ENCODE assay signal across 8 cellular contexts in the genomic region with DNA sequence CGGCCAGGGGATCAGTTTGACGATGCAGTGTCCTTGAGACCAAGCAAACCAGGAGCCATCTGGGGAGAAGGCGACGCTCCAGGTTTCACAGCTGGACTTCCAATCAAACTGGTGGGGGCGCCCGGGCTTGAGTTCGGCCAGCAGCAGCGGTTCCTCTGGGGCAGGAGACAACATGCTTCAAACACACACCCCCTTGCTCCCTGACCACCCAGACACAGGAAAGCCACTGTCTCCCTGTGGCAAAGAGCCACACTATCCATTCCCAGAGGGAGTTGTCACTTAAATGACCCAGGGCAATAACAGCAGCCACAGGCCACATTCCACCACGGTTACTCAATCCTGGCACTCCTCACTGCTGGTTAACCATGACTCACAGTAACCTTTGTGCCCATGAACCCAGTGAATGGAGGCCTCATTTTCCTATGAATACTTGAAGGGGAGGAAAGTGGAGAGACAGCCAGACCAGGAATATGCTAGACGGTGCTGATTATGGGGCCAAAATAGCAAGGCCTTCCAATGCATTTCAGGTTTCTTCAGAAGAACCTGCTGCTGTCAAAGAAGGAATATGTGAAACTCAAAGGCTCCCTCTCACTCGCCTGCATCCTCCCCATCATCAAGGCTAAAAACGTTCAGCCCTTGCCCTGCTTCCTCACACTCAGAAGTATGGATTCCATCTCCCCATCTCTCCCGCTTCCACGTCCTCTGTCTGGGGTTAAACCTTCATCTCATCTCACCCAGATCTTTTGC. TPM values are rescaled to one million over a fixed set of nuclear protein-coding genes. Genes with fewer than 3 reads are reported as not detected.
DNase-seq lines count a peak whose midpoint lies in the region; ATAC-seq, FAIRE-seq and TF ChIP-seq lines count a peak whose summit lies in the region.

No MANE protein-coding gene starts in this region.

- no peaks in the 10 kb centered on the region for H3K27me3 ChIP-seq in ACC112 (ENCODE audit: insufficient read depth, low read length)
- no peaks in the 10 kb centered on the region for H3K27me3 ChIP-seq in astrocyte (ENCODE audit: insufficient read depth, low read length)
- no peaks in the 10 kb centered on the region for H3K27me3 ChIP-seq in skeletal muscle tissue (ENCODE audit: control insufficient read depth in 3 of 3, insufficient read depth in 3 of 3, low read length in 3 of 3)

- H4K20me1 ChIP-seq in astrocyte (ENCODE audit: insufficient read depth, low read length), result peaks cover 35% of the 10 kb centered on the region

- no peaks in the 10 kb centered on the region for H3K27me3 Mint-ChIP-seq in astrocyte (ENCODE audit: low read depth, unreplicated experiment)

- peak; percentile 96 for DNase-seq in HS-5 (ENCODE audit: low read depth)
- peak; percentile 98 for DNase-seq in astrocyte (ENCODE audit: low read depth)
- peak; percentile 55 for DNase-seq in iPS-NIHi11 (ENCODE audit: low spot score)
- DNase-seq in NCI-H82 treated with DMSO at 0.1 percent for 48 hours (lab: John Stamatoyannopoulos, UW; ENCODE audit: unreplicated experiment), result no peak
- DNase-seq in NCI-H1417 (lab: John Stamatoyannopoulos, UW), result no peak

- H2AFZ ChIP-seq in ACC112 (ENCODE audit: low read length, unreplicated experiment) (no peak overlapping the region), astrocyte (ENCODE audit: low read depth, low read length) (no peak overlapping the region)

- TF ChIP-seq CTCF in astrocyte (IDR thresholded peaks at IDR 0.05; ENCODE audit: insufficient read depth, low read depth, low read length), result no peak

- ATAC-seq in GM21529 (IDR thresholded peaks at IDR 0.05; ENCODE audit: unreplicated experiment), result no peak

- no peaks in the 10 kb centered on the region for H3K9me3 Mint-ChIP-seq in astrocyte (ENCODE audit: unreplicated experiment)

- H3K4me1 ChIP-seq in ACC112 (ENCODE audit: control insufficient read depth, insufficient read depth, low read length, unreplicated experiment) (peaks cover 38% of the 10 kb centered on the region), astrocyte (ENCODE audit: insufficient read depth, low read length) (peaks cover 22% of the 10 kb centered on the region), skeletal muscle tissue (ENCODE audit: control insufficient read depth in 3 of 3, insufficient read depth in 3 of 3, low read length in 3 of 3) (peaks cover 29 to 42% (median 40%) of the 10 kb centered on the region in 3 donors)

- peak overlapping the region; percentile 71 for H3K4me2 ChIP-seq in astrocyte (ENCODE audit: low read length)

- peak overlapping the region; percentile 79 for H3K27ac Mint-ChIP-seq in astrocyte (ENCODE audit: unreplicated experiment)

- H3K36me3 Mint-ChIP-seq in astrocyte (ENCODE audit: low read depth, unreplicated experiment), result peaks cover 16% of the 10 kb centered on the region

- H3K9ac ChIP-seq in astrocyte (ENCODE audit: low read length) (peak overlapping the region; percentile 61), skeletal muscle tissue (ENCODE audit: low read depth in 1 of 3, low read length in 3 of 3) (peak overlapping the region; percentile 18 to 62 (median 59))

- H3K4me3 ChIP-seq in ACC112 (ENCODE audit: low read depth, low read length) (peak overlapping the region; percentile 28; the same call in 1 of the 2 replicates), astrocyte (ENCODE audit: insufficient read depth, low read depth, low read length) (no peak overlapping the region), skeletal muscle tissue (ENCODE audit: low read length in 3 of 3) (peak overlapping the region; percentile 6 to 49 (median 44))

- peaks cover 16% of the 10 kb centered on the region for H3K36me3 ChIP-seq in ACC112 (ENCODE audit: insufficient read depth, low read length)
- H3K36me3 ChIP-seq in astrocyte (ENCODE audit: insufficient read depth, low read length), result peaks cover 3% of the 10 kb centered on the region
- peaks cover 7 to 9% (median 7%) of the 10 kb centered on the region in 3 donors for H3K36me3 ChIP-seq in skeletal muscle tissue (ENCODE audit: control insufficient read depth in 3 of 3, insufficient read depth in 3 of 3, low read length in 3 of 3)

- H3K9me3 ChIP-seq in astrocyte (ENCODE audit: insufficient read depth, low read depth, low read length) (no peaks in the 10 kb centered on the region), skeletal muscle tissue (ENCODE audit: control insufficient read depth in 3 of 3, low read length in 3 of 3) (no peaks in the 10 kb centered on the region)

- H3K27ac ChIP-seq in ACC112 (ENCODE audit: low read depth, low read length), result peak overlapping the region; percentile 83
- peak overlapping the region; percentile 86 for H3K27ac ChIP-seq in astrocyte (ENCODE audit: low read depth, low read length)
- H3K27ac ChIP-seq in skeletal muscle tissue (ENCODE audit: low read depth, low read length), result peak overlapping the region; percentile 81

- peaks cover 37% of the 10 kb centered on the region for H3K79me2 ChIP-seq in ACC112 (ENCODE audit: control insufficient read depth, insufficient read depth, low read length, unreplicated experiment)
- H3K79me2 ChIP-seq in astrocyte (ENCODE audit: insufficient read depth, low read length), result peaks cover 77% of the 10 kb centered on the region

- H3K4me1 Mint-ChIP-seq in astrocyte (ENCODE audit: low read depth, unreplicated experiment), result peaks cover 25% of the 10 kb centered on the region

- FAIRE-seq in astrocyte (lab: Jason Lieb, UNC), result peak; percentile 94

- no peak overlapping the region for H3K4me3 Mint-ChIP-seq in astrocyte (ENCODE audit: unreplicated experiment)

RNA-seq across cellular contexts. Expression of a gene that starts 8.5 kb away (rescaled TPM):
- total RNA-seq in astrocyte, result 98.7 and 113 TPM in 2 replicates
- total RNA-seq in skeletal muscle tissue, result 96.6 TPM

RNA-seq across cellular contexts. Expression of a gene that starts 36.0 kb away (rescaled TPM):
- total RNA-seq in astrocyte (4.6 and 5.8 TPM in 2 replicates), skeletal muscle tissue (16.7 TPM)

RNA-seq across cellular contexts. Expression of a gene that starts 51.3 kb away (rescaled TPM):
- total RNA-seq in astrocyte (9.8 and 12.0 TPM in 2 replicates), skeletal muscle tissue (20.4 TPM)

Comparison
In these comparisons a context has a peak if more than half of its experiments do, and no peak if none do; other contexts are left out.
1. DNase-seq: peak in HS-5 (single experiment), astrocyte (single experiment) and iPS-NIHi11 (single experiment); none in NCI-H82 treated with DMSO at 0.1 percent for 48 hours (single experiment) and NCI-H1417 (0 of 3).
2. Peak in every context shown above with its lines, with median percentiles within 50 percentile points of each other: H3K27ac ChIP-seq.